ENCODE assay signal across 1 cellular context in the genomic region with DNA sequence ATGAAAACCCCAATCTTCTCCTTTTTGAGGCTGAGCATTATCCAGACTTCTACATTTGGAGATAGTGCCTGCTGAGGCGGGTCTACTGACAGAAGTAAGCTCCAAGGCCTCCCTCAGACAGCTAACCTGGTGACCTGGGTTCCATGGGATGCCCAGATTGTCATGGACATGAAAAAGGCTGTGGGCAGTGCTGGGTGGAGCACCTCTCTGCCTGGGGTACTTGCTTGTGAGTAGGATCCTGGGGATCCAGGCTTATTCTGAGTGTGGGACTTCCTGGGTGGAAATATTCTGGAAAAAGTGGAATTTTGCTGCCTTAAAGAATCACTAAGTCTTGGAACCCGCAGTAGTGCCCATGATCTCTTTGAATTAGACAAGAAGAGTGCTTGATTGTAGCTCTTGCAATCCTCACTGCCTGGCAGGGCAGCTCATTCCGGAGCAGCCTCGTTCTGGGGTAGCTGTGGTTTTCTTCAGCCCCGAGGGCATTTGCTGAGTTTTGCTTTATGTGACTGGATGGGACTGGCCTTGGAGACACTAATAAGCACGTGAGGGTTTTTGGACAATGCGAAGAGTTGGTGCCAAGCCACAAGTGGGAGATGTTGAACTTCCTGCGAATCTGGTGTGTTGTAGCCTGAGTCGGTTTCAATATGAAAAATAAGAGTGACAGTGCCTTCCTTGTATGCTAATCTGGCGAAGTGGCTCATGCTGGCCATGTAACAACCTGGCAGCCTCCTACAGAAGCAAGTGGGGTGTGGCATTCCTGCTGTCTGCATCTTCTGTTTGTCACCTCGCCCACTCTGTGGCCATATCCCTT.
A peak's percentile ranks its signal among the peaks of the same experiment; 100 is the strongest.
TF ChIP-seq lines count a peak whose summit lies in the region.

No MANE protein-coding gene starts in this region.

TF ChIP-seq in HEK293, 187 proteins besides CTCF, POLR2A, EP300 and RAD21 (continued from another document):
- TF ChIP-seq, protein P1, sequence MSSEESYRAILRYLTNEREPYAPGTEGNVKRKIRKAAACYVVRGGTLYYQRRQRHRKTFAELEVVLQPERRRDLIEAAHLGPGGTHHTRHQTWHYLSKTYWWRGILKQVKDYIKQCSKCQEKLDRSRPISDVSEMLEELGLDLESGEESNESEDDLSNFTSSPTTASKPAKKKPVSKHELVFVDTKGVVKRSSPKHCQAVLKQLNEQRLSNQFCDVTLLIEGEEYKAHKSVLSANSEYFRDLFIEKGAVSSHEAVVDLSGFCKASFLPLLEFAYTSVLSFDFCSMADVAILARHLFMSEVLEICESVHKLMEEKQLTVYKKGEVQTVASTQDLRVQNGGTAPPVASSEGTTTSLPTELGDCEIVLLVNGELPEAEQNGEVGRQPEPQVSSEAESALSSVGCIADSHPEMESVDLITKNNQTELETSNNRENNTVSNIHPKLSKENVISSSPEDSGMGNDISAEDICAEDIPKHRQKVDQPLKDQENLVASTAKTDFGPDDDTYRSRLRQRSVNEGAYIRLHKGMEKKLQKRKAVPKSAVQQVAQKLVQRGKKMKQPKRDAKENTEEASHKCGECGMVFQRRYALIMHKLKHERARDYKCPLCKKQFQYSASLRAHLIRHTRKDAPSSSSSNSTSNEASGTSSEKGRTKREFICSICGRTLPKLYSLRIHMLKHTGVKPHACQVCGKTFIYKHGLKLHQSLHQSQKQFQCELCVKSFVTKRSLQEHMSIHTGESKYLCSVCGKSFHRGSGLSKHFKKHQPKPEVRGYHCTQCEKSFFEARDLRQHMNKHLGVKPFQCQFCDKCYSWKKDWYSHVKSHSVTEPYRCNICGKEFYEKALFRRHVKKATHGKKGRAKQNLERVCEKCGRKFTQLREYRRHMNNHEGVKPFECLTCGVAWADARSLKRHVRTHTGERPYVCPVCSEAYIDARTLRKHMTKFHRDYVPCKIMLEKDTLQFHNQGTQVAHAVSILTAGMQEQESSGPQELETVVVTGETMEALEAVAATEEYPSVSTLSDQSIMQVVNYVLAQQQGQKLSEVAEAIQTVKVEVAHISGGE (tag by site-specific recombination; conservative IDR thresholded peaks at IDR 0.05; ENCODE audit: low read depth) = no peak
- TF ChIP-seq ZNF707 (tag by site-specific recombination; IDR thresholded peaks at IDR 0.05) (no peak), KLF1 (tag by site-specific recombination; IDR thresholded peaks at IDR 0.05) (0 out of 2 replicates have a peak, but pooled peaks have one; percentile 21), ZNF549 (tag by site-specific recombination; IDR thresholded peaks at IDR 0.05) (peak; percentile 30; the same call in 1 of the 2 replicates), KLF9 (tag by site-specific recombination; IDR thresholded peaks at IDR 0.05; ENCODE audit: low read depth) (no peak), ZNF132 (tag by site-specific recombination; IDR thresholded peaks at IDR 0.05; ENCODE audit: borderline replicate concordance) (no peak), GLIS1 (tag by site-specific recombination; IDR thresholded peaks at IDR 0.05) (peak; percentile 13; the same call in 1 of the 2 replicates), ZBTB20 (tag by site-specific recombination; IDR thresholded peaks at IDR 0.05) (no peak), EGR2 (tag by site-specific recombination; IDR thresholded peaks at IDR 0.05; ENCODE audit: low read depth) (peak; percentile 57; the same call in 1 of the 2 replicates), ZNF626 (tag by site-specific recombination; IDR thresholded peaks at IDR 0.05) (no peak), IKZF3 (tag by site-specific recombination; IDR thresholded peaks at IDR 0.05) (no peak), ZNF394 (tag by site-specific recombination; IDR thresholded peaks at IDR 0.05; ENCODE audit: borderline replicate concordance) (peak; percentile 84; the same call in 1 of the 2 replicates), OSR2 (tag by site-specific recombination; IDR thresholded peaks at IDR 0.05) (peak; percentile 75), ZNF501 (tag by site-specific recombination; IDR thresholded peaks at IDR 0.05) (no peak), ZNF324 (tag by site-specific recombination; IDR thresholded peaks at IDR 0.05) (no peak), ZNF10 (tag by site-specific recombination; IDR thresholded peaks at IDR 0.05) (0 out of 2 replicates have a peak, but pooled peaks have one; percentile 66)
- TF ChIP-seq, protein P2, sequence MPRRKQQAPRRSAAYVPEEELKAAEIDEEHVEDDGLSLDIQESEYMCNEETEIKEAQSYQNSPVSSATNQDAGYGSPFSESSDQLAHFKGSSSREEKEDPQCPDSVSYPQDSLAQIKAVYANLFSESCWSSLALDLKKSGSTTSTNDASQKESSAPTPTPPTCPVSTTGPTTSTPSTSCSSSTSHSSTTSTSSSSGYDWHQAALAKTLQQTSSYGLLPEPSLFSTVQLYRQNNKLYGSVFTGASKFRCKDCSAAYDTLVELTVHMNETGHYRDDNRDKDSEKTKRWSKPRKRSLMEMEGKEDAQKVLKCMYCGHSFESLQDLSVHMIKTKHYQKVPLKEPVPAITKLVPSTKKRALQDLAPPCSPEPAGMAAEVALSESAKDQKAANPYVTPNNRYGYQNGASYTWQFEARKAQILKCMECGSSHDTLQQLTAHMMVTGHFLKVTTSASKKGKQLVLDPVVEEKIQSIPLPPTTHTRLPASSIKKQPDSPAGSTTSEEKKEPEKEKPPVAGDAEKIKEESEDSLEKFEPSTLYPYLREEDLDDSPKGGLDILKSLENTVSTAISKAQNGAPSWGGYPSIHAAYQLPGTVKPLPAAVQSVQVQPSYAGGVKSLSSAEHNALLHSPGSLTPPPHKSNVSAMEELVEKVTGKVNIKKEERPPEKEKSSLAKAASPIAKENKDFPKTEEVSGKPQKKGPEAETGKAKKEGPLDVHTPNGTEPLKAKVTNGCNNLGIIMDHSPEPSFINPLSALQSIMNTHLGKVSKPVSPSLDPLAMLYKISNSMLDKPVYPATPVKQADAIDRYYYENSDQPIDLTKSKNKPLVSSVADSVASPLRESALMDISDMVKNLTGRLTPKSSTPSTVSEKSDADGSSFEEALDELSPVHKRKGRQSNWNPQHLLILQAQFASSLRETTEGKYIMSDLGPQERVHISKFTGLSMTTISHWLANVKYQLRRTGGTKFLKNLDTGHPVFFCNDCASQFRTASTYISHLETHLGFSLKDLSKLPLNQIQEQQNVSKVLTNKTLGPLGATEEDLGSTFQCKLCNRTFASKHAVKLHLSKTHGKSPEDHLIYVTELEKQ (tag by site-specific recombination; IDR thresholded peaks at IDR 0.05; ENCODE audit: borderline replicate concordance) = peak; percentile 4; the same call in 1 of the 2 replicates
- TF ChIP-seq, protein P3, sequence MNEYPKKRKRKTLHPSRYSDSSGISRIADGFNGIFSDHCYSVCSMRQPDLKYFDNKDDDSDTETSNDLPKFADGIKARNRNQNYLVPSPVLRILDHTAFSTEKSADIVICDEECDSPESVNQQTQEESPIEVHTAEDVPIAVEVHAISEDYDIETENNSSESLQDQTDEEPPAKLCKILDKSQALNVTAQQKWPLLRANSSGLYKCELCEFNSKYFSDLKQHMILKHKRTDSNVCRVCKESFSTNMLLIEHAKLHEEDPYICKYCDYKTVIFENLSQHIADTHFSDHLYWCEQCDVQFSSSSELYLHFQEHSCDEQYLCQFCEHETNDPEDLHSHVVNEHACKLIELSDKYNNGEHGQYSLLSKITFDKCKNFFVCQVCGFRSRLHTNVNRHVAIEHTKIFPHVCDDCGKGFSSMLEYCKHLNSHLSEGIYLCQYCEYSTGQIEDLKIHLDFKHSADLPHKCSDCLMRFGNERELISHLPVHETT (tag by site-specific recombination; IDR thresholded peaks at IDR 0.05) = no peak
- TF ChIP-seq, protein P4, sequence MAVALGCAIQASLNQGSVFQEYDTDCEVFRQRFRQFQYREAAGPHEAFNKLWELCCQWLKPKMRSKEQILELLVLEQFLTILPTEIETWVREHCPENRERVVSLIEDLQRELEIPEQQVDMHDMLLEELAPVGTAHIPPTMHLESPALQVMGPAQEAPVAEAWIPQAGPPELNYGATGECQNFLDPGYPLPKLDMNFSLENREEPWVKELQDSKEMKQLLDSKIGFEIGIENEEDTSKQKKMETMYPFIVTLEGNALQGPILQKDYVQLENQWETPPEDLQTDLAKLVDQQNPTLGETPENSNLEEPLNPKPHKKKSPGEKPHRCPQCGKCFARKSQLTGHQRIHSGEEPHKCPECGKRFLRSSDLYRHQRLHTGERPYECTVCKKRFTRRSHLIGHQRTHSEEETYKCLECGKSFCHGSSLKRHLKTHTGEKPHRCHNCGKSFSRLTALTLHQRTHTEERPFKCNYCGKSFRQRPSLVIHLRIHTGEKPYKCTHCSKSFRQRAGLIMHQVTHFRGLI (tag by site-specific recombination; IDR thresholded peaks at IDR 0.05) = no peak
- TF ChIP-seq, protein P5, sequence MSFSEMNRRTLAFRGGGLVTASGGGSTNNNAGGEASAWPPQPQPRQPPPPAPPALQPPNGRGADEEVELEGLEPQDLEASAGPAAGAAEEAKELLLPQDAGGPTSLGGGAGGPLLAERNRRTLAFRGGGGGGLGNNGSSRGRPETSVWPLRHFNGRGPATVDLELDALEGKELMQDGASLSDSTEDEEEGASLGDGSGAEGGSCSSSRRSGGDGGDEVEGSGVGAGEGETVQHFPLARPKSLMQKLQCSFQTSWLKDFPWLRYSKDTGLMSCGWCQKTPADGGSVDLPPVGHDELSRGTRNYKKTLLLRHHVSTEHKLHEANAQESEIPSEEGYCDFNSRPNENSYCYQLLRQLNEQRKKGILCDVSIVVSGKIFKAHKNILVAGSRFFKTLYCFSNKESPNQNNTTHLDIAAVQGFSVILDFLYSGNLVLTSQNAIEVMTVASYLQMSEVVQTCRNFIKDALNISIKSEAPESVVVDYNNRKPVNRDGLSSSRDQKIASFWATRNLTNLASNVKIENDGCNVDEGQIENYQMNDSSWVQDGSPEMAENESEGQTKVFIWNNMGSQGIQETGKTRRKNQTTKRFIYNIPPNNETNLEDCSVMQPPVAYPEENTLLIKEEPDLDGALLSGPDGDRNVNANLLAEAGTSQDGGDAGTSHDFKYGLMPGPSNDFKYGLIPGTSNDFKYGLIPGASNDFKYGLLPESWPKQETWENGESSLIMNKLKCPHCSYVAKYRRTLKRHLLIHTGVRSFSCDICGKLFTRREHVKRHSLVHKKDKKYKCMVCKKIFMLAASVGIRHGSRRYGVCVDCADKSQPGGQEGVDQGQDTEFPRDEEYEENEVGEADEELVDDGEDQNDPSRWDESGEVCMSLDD (tag by site-specific recombination; IDR thresholded peaks at IDR 0.05) = no peak
